9 cellular contexts compared by ENCODE assay signal in the genomic region with DNA sequence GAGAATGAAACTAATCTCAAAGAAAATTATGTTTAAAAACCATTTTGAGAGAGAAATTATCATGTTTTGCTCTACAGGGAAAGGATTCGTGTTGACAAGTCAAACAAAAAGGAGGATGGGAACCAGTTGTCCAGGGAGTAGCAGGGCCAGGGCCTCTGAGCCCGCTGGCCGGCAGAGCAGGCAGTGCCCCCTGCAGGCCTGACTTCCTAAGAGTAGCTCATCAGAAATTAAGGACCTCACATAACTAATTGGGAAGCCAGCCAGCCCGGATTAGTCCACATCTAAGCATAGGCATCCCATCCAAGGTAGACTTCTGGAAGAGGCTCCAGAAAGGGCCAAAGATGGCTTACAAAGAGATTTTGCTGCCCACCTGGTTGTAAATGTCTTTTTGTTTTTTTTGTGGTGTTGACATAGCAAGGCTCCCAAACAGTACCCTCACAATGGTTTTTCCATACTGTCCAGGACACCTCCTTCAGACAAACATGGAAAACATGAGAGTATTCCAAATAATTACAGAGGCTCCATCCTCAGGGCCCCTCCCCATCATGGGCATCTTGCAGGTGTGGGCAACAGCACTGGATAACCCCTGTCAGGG.
DNase-seq lines count a peak whose midpoint lies in the region; ATAC-seq, FAIRE-seq and TF ChIP-seq lines count a peak whose summit lies in the region.
"Had no signal": no experiment of that assay in that cellular context is flagged by ENCODE, and none has a peak within 500 bp of the region (broad histone marks: within the 10 kb centered on the region; RNA-seq: fewer than 3 reads in every experiment).

No MANE protein-coding gene starts in this region.

- WGBS in prostate gland = 50% methylated on average over 4 of the region's 4 CpGs

- H3K4me3 Mint-ChIP-seq in glutamatergic neuron (ENCODE audit: unreplicated experiment) = no peak overlapping the region
- H3K4me3 Mint-ChIP-seq: stimulated activated naive B cell treated with anti-CD40 and anti-IgM and Interleukin-4, amounts not matched to agents 10 μg/mL and 1 μg/mL and 100 μg/mL, for 72 hours had no signal

- peak; percentile 26; the same call in 1 of the 2 replicates for TF ChIP-seq CTCF in AG10803 (conservative IDR thresholded peaks at IDR 0.05; ENCODE audit: low read length)
- TF ChIP-seq CTCF in glutamatergic neuron (IDR thresholded peaks at IDR 0.05; ENCODE audit: partially characterized antibody, unreplicated experiment) = peak; percentile 72
- peak in 3 of 4 experiments; percentile 46 to 52 (median 47) for TF ChIP-seq CTCF in prostate gland (IDR thresholded peaks at IDR 0.05)

- H3K27ac Mint-ChIP-seq in glutamatergic neuron (ENCODE audit: unreplicated experiment) = no peak overlapping the region
- H3K27ac Mint-ChIP-seq: stimulated activated naive B cell treated with anti-CD40 and anti-IgM and Interleukin-4, amounts not matched to agents 10 μg/mL and 1 μg/mL and 100 μg/mL, for 72 hours had no signal

- no peaks in the 10 kb centered on the region for H3K27me3 ChIP-seq in prostate gland (replicated peaks; ENCODE audit: insufficient read depth)

- DNase-seq in AG10803 (ENCODE audit: low read depth) = peak; percentile 34
- peak; percentile 21 to 43 for DNase-seq in NOMO-1 (lab: John Stamatoyannopoulos, UW; ENCODE audit: unreplicated experiment in 2 of 2)
- peak; percentile 4 for DNase-seq in activated effector memory CD4-positive, alpha-beta T cell treated with Interleukin-2 at 50 U/mL for 16 hours
- DNase-seq in glutamatergic neuron = peak; percentile 80
- DNase-seq in prostate gland (ENCODE audit: low spot score) = peak; percentile 32
- DNase-seq in cerebellar nuclear complex (lab: John Stamatoyannopoulos, UW) = no peak
- no peak for DNase-seq in GM19239 (ENCODE audit: insufficient read length, low spot score)
- DNase-seq: stimulated activated naive B cell treated with anti-CD40 and anti-IgM and Interleukin-4, amounts not matched to agents 10 μg/mL and 1 μg/mL and 100 μg/mL, for 72 hours had no signal

- no peaks in the 10 kb centered on the region for H3K9me3 ChIP-seq in prostate gland

- H3K36me3 ChIP-seq in prostate gland = no peaks in the 10 kb centered on the region

- no peaks in the 10 kb centered on the region for H3K9me3 Mint-ChIP-seq in glutamatergic neuron (ENCODE audit: unreplicated experiment)

- no peaks in the 10 kb centered on the region for H3K36me3 Mint-ChIP-seq in glutamatergic neuron (ENCODE audit: unreplicated experiment)
- H3K36me3 Mint-ChIP-seq: stimulated activated naive B cell treated with anti-CD40 and anti-IgM and Interleukin-4, amounts not matched to agents 10 μg/mL and 1 μg/mL and 100 μg/mL, for 72 hours had no signal

- H3K27ac ChIP-seq in prostate gland = no peak overlapping the region

- TF ChIP-seq POLR2A in prostate gland (IDR thresholded peaks at IDR 0.05) = no peak

- no peak overlapping the region for H3K4me3 ChIP-seq in AG10803 (ENCODE audit: low read length)
- H3K4me3 ChIP-seq in prostate gland = no peak overlapping the region

- FAIRE-seq in GM19239 (lab: Jason Lieb, UNC) = no peak

- H3K4me1 Mint-ChIP-seq in glutamatergic neuron (ENCODE audit: low read depth, unreplicated experiment) = no peaks in the 10 kb centered on the region
- H3K4me1 Mint-ChIP-seq: stimulated activated naive B cell treated with anti-CD40 and anti-IgM and Interleukin-4, amounts not matched to agents 10 μg/mL and 1 μg/mL and 100 μg/mL, for 72 hours had no signal

- intact Hi-C loops in prostate gland (cut with DNase I) = no loop called here

- no peaks in the 10 kb centered on the region for H3K4me1 ChIP-seq in prostate gland (replicated peaks)

- H3K27me3 Mint-ChIP-seq in glutamatergic neuron (ENCODE audit: unreplicated experiment) = no peaks in the 10 kb centered on the region

- peak; percentile 58 for ATAC-seq in GM21529 (IDR thresholded peaks at IDR 0.05; ENCODE audit: unreplicated experiment)

Comparison
In these comparisons a context has a peak if more than half of its experiments do, and no peak if none do; other contexts are left out.
1. DNase-seq: peak in AG10803 (single experiment), NOMO-1 (2 of 2), activated effector memory CD4-positive, alpha-beta T cell treated with Interleukin-2 at 50 U/mL for 16 hours (single experiment), glutamatergic neuron (single experiment) and prostate gland (single experiment); none in cerebellar nuclear complex (0 of 2) and GM19239 (single experiment).
2. Peak in every context shown above with its lines, with median percentiles within 50 percentile points of each other: CTCF ChIP-seq.